In genomic region chr7:101995121-101995520, GRCh38 we compare ENCODE assay signal across 1 cellular context.
TF ChIP-seq lines count a peak whose summit lies in the region.

No MANE protein-coding gene starts in this region.

TF ChIP-seq in endothelial cell of umbilical vein, 7 proteins besides CTCF, POLR2A, EP300 and RAD21:
- TF ChIP-seq JUN (IDR thresholded peaks at IDR 0.05; ENCODE audit: borderline replicate concordance, insufficient read depth, insufficient read length, low read depth), result no peak
- TF ChIP-seq GATA2 (IDR thresholded peaks at IDR 0.05; ENCODE audit: insufficient read depth, insufficient read length, low read depth, low read length), result no peak
- TF ChIP-seq MYC (IDR thresholded peaks at IDR 0.05; ENCODE audit: low read depth, low read length), result no peak
- TF ChIP-seq POLR2AphosphoS5 (IDR thresholded peaks at IDR 0.05; ENCODE audit: insufficient read depth, low read depth, low read length), result no peak
- no peak for TF ChIP-seq FOS (IDR thresholded peaks at IDR 0.05; ENCODE audit: borderline replicate concordance, insufficient read depth, low read length)
- no peak for TF ChIP-seq EZH2 (IDR thresholded peaks at IDR 0.05; ENCODE audit: borderline replicate concordance, low read depth, low read length, severe bottlenecking)
- no peak for TF ChIP-seq MAX (IDR thresholded peaks at IDR 0.05; ENCODE audit: insufficient read depth, insufficient read length)
